In the genomic region with DNA sequence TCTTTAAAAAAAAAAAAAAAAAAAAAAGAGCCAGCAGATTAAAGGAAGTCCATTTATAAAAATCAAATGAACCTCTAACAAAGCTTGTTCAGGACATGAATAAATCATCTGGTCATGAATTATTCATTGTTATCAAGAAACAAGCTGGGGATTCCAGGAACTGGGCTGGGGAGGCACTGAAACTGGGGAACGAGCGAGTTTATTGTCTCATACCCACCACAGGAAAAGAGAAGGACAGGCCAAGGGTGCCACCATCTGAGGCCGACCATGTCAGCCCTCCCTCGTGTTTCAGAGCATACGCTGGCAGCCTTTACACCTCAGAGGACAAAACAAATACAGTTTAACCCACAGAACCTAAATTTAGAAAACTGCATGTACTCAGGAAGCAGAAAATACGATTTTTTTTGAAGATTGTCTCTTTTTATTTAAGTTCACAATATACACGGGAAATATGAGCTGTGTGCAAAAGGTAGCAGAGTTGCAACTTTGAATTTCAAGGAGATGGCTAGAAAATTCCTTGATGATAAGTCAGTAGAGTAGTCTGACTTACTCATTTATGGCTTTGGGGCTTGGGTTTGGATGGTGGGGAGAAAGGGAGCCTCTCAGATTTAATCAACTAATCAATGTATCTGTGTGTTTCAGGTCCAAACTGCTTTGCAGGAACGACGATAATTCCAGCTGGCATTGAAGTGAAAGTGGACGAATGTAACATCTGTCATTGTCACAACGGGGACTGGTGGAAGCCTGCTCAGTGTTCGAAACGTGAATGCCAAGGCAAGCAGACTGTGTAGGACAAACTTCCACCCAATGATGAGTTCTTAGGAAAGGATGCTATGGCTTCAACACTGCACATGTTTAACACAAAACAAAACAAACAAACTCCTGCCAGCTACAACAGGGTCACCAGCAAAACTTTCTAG, we compare ENCODE assay signal across 16 cellular contexts.
A peak's percentile ranks its signal among the peaks of the same experiment; 100 is the strongest.
DNase-seq lines count a peak whose midpoint lies in the region; ATAC-seq, FAIRE-seq and TF ChIP-seq lines count a peak whose summit lies in the region.
"Had no signal": no experiment of that assay in that cellular context is flagged by ENCODE, and none has a peak within 500 bp of the region (broad histone marks: within the 10 kb centered on the region; RNA-seq: fewer than 3 reads in every experiment).

No MANE protein-coding gene starts in this region.

- no peaks in the 10 kb centered on the region for H3K9me3 Mint-ChIP-seq in activated T-cell treated with anti-CD3 and anti-CD28 coated beads, Interleukin-2, amount 50 U/mL, for 72 hours
- H3K9me3 Mint-ChIP-seq: activated CD4-positive, alpha-beta T cell treated with anti-CD3 and anti-CD28 coated beads, Interleukin-2, amount 10 ng/mL, durations not matched to agents 24 days and 14 days had no signal

- FAIRE-seq in kidney (lab: Jason Lieb, UNC): no peak
- FAIRE-seq: A549, endothelial cell of umbilical vein had no signal

- DNase-seq in activated T-cell treated with anti-CD3 and anti-CD28 coated beads, Interleukin-2, amount 50 U/mL, for 72 hours: no peak
- DNase-seq in activated T-cell treated with anti-CD3 and anti-CD28 coated beads for 4 hours (no peak), SHP77 treated with DMSO at 0.1 percent for 48 hours (lab: John Stamatoyannopoulos, UW) (peak; percentile 4), kidney (peak; percentile 40), foreskin keratinocyte (no peak)
- DNase-seq: activated CD4-positive, alpha-beta T cell treated with anti-CD3 and anti-CD28 coated beads, Interleukin-2, amount 10 ng/mL, durations not matched to agents 24 days and 14 days; NCI-H1092 treated with DMSO at 0.1 percent for 48 hours; NCI-H446 treated with DMSO at 0.1 percent for 48 hours; trophoblast cell had no signal

- H3K36me3 ChIP-seq in kidney (ENCODE audit: control insufficient read depth in 1 of 2, insufficient read depth in 2 of 2, low read length in 2 of 2): no peaks in the 10 kb centered on the region
- H3K36me3 ChIP-seq: cardiac muscle cell, HAP-1 had no signal

- H3K27me3 ChIP-seq in foreskin keratinocyte: no peaks in the 10 kb centered on the region
- H3K27me3 ChIP-seq: cardiac muscle cell had no signal

- H3K4me3 Mint-ChIP-seq in activated T-cell treated with anti-CD3 and anti-CD28 coated beads, Interleukin-2, amount 50 U/mL, for 72 hours: peak overlapping the region in 1 of 2 donors; percentile 15
- H3K4me3 Mint-ChIP-seq: activated CD4-positive, alpha-beta T cell treated with anti-CD3 and anti-CD28 coated beads, Interleukin-2, amount 10 ng/mL, durations not matched to agents 24 days and 14 days had no signal

- H3K4me3 ChIP-seq in kidney (ENCODE audit: low read length in 2 of 2): peak overlapping the region in 1 of 2 donors; percentile 9
- H3K4me3 ChIP-seq: A549, cardiac muscle cell, HAP-1 had no signal

- H3K27ac ChIP-seq in kidney (ENCODE audit: low read depth in 2 of 2, low read length in 2 of 2): no peak overlapping the region
- H3K27ac ChIP-seq in temporal lobe (ENCODE audit: low read depth, low read length): peak overlapping the region; percentile 24
- H3K27ac ChIP-seq in foreskin keratinocyte: no peak overlapping the region
- H3K27ac ChIP-seq: A549, cardiac muscle cell had no signal

- peaks cover 11% of the 10 kb centered on the region for H3K27me3 Mint-ChIP-seq in activated T-cell treated with anti-CD3 and anti-CD28 coated beads, Interleukin-2, amount 50 U/mL, for 72 hours (ENCODE audit: low read depth)

- no peak overlapping the region for H3K9ac ChIP-seq in kidney (ENCODE audit: low read length in 2 of 2)

- H3K27ac Mint-ChIP-seq in activated T-cell treated with anti-CD3 and anti-CD28 coated beads, Interleukin-2, amount 50 U/mL, for 72 hours: peak overlapping the region; percentile 60
- H3K27ac Mint-ChIP-seq: activated CD4-positive, alpha-beta T cell treated with anti-CD3 and anti-CD28 coated beads, Interleukin-2, amount 10 ng/mL, durations not matched to agents 24 days and 14 days had no signal

- peaks cover 0 to 1% of the 10 kb centered on the region in 2 donors for H3K36me3 Mint-ChIP-seq in activated T-cell treated with anti-CD3 and anti-CD28 coated beads, Interleukin-2, amount 50 U/mL, for 72 hours (ENCODE audit: insufficient read depth in 2 of 2)

- H3K9me3 ChIP-seq in kidney (ENCODE audit: control insufficient read depth in 1 of 2, low read length in 2 of 2): no peaks in the 10 kb centered on the region
- H3K9me3 ChIP-seq: A549, HAP-1 had no signal

- TF ChIP-seq CTCF in kidney (IDR thresholded peaks at IDR 0.05; ENCODE audit: borderline replicate concordance, extremely low read depth, insufficient read depth): no peak
- TF ChIP-seq CTCF in foreskin keratinocyte (conservative IDR thresholded peaks at IDR 0.05): no peak

- ATAC-seq in activated T-cell treated with anti-CD3 and anti-CD28 coated beads, Interleukin-2, amount 50 U/mL, for 72 hours (replicated peaks in 1 of 2): no peak
- ATAC-seq in foreskin keratinocyte (no peak), GM21367 (IDR thresholded peaks at IDR 0.05; ENCODE audit: unreplicated experiment) (no peak), GM19463 (IDR thresholded peaks at IDR 0.05; ENCODE audit: unreplicated experiment) (no peak)
- ATAC-seq: A549 had no signal

- H3K4me1 Mint-ChIP-seq in activated T-cell treated with anti-CD3 and anti-CD28 coated beads, Interleukin-2, amount 50 U/mL, for 72 hours (ENCODE audit: low read depth): peaks cover 13% of the 10 kb centered on the region
- H3K4me1 Mint-ChIP-seq: activated CD4-positive, alpha-beta T cell treated with anti-CD3 and anti-CD28 coated beads, Interleukin-2, amount 10 ng/mL, durations not matched to agents 24 days and 14 days had no signal

- H3K4me1 ChIP-seq in kidney (ENCODE audit: control insufficient read depth in 1 of 2, insufficient read depth in 1 of 2, low read depth in 1 of 2, low read length in 2 of 2) (no peaks in the 10 kb centered on the region), foreskin keratinocyte (peaks cover 6% of the 10 kb centered on the region)
- H3K4me1 ChIP-seq: A549, HAP-1 had no signal

- intact Hi-C loops in kidney (cut with DNase I): no loop called here

Comparison
In these comparisons a context has a peak if more than half of its experiments do, and no peak if none do; other contexts are left out.
1. DNase-seq: peak in SHP77 treated with DMSO at 0.1 percent for 48 hours (single experiment) and kidney (single experiment); none in activated T-cell treated with anti-CD3 and anti-CD28 coated beads, Interleukin-2, amount 50 U/mL, for 72 hours (0 of 2), activated T-cell treated with anti-CD3 and anti-CD28 coated beads for 4 hours (single experiment) and foreskin keratinocyte (0 of 2).